Comparison of ENCODE assay signal across 24 cellular contexts in the genomic region with DNA sequence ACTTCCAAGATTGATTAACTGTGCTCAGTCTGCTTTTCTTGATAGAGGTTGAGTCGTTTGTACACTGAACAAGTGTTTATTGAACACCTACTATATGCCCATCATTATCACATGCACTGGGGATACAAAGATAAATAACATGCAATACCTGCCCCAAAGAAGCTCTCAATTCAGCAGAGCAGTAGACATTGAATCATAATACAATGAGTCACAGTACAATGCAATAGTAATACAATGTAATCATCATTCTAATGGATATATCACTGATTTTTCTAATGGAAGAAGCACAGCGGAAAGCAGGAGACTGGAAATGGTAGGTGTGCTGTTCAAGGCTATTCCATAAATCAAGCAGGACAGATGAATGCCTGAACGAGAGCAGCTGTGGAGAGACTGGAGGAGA. TPM values are rescaled to one million over a fixed set of nuclear protein-coding genes. Genes with fewer than 3 reads are reported as not detected.
"Had no signal": no experiment of that assay in that cellular context is flagged by ENCODE, and none has a peak within 500 bp of the region (broad histone marks: within the 10 kb centered on the region; RNA-seq: fewer than 3 reads in every experiment).

No MANE protein-coding gene starts in this region.

- H3K9me2 ChIP-seq: SK-N-SH had no signal

- H3K4me3 ChIP-seq: MG63 had no signal

- H3K36me3 ChIP-seq: MG63 had no signal

- H3K9ac ChIP-seq: SK-N-SH had no signal

- FAIRE-seq: RCC 7860 had no signal

- H3K9me3 ChIP-seq: MG63, SK-N-SH had no signal

- H3K4me2 ChIP-seq: SK-N-SH had no signal

- DNase-seq: IMR-90, Karpas-422, KG1, MG63, NCI-H1092, NCI-H1105 treated with DMSO at 0.1 percent for 48 hours, NCI-H1417 treated with DMSO at 0.1 percent for 48 hours, NCI-H146, NCI-H1694 treated with DMSO at 0.1 percent for 48 hours, NCI-H1930, NCI-H2081, NCI-H2107, NCI-H226, NCI-H446, NCI-H510A, NCI-H524 treated with DMSO at 0.1 percent for 48 hours, NCI-H69, NCI-H774, RPMI8226, SHP77, SK-N-SH, SW 1271, T-cell had no signal

RNA-seq across cellular contexts. Expression of gene SEC16B, which starts 3.7 kb away (rescaled TPM):
- total RNA-seq: T-cell had no signal
